ENCODE assay signal across 21 cellular contexts in the genomic region with DNA sequence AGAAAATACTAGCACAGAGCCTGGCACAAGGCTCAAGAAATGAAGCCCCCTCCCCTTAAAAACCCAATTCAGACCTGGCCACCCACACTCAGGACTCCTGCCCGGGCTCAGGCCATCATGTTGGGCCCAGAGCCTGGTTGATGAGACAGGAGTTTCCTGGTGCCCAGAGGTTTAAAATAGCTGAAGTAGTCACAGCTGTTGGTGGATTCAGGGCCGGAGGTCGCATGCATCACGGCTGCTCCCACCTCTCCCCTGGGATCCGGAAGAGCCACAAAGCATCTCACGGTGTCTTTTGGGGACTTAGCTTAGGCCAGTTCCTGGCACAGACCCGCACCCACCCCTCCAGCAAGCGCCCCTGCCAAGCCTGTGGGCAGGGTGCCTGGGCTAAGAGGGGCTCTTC. TPM values are rescaled to one million over a fixed set of nuclear protein-coding genes. Genes with fewer than 3 reads are reported as not detected.
DNase-seq lines count a peak whose midpoint lies in the region; ATAC-seq and TF ChIP-seq lines count a peak whose summit lies in the region.
"Had no signal": no experiment of that assay in that cellular context is flagged by ENCODE, and none has a peak within 500 bp of the region (broad histone marks: within the 10 kb centered on the region; RNA-seq: fewer than 3 reads in every experiment).

No MANE protein-coding gene starts in this region.

- peaks cover 24 to 52% of the 10 kb centered on the region in 2 donors for H3K27me3 Mint-ChIP-seq in stimulated activated naive B cell treated with anti-CD40 and anti-IgM and Interleukin-4, amounts not matched to agents 10 μg/mL and 1 μg/mL and 100 μg/mL, for 72 hours

- peaks cover 29% of the 10 kb centered on the region for H3K27me3 ChIP-seq in cardiac muscle cell
- H3K27me3 ChIP-seq in thyroid gland, result peaks cover 18% of the 10 kb centered on the region
- H3K27me3 ChIP-seq: vagina had no signal

- H3K36me3 Mint-ChIP-seq in stimulated activated naive B cell treated with anti-CD40 and anti-IgM and Interleukin-4, amounts not matched to agents 10 μg/mL and 1 μg/mL and 100 μg/mL, for 72 hours, result no peaks in the 10 kb centered on the region
- H3K36me3 Mint-ChIP-seq: memory B cell; natural killer cell treated with Interleukin-12 subunit alpha and Interleukin-12 subunit beta and Interleukin-15 and Interleukin-18, amount 100 ng/mL, for 72 hours had no signal

- 65 to 67% methylated on average over 5 to 6 of the region's 8 CpGs for WGBS in thyroid gland, 2 donors

- H3K27ac ChIP-seq in cardiac muscle cell, result peak overlapping the region; percentile 1
- H3K27ac ChIP-seq in angular gyrus (ENCODE audit: low read depth, low read length), result peak overlapping the region; percentile 45
- no peak overlapping the region for H3K27ac ChIP-seq in thyroid gland
- H3K27ac ChIP-seq: C4-2B, vagina had no signal

- TF ChIP-seq CTCF in cardiac muscle cell (IDR thresholded peaks at IDR 0.05; ENCODE audit: low read depth, low read length) (no peak), thyroid gland (IDR thresholded peaks at IDR 0.05) (no peak)

- peaks cover 24 to 53% of the 10 kb centered on the region in 2 donors for H3K4me1 Mint-ChIP-seq in stimulated activated naive B cell treated with anti-CD40 and anti-IgM and Interleukin-4, amounts not matched to agents 10 μg/mL and 1 μg/mL and 100 μg/mL, for 72 hours

- peaks cover 23% of the 10 kb centered on the region for H3K4me1 ChIP-seq in cardiac muscle cell (ENCODE audit: low read depth)
- peaks cover 0 to 13% of the 10 kb centered on the region in 2 donors for H3K4me1 ChIP-seq in thyroid gland

- no peaks in the 10 kb centered on the region for H3K9me3 ChIP-seq in cardiac muscle cell (ENCODE audit: low read depth)
- no peaks in the 10 kb centered on the region for H3K9me3 ChIP-seq in thyroid gland
- H3K9me3 ChIP-seq: heart right ventricle, vagina had no signal

- no peaks in the 10 kb centered on the region for H3K9me3 Mint-ChIP-seq in stimulated activated naive B cell treated with anti-CD40 and anti-IgM and Interleukin-4, amounts not matched to agents 10 μg/mL and 1 μg/mL and 100 μg/mL, for 72 hours
- H3K9me3 Mint-ChIP-seq: HFFc6; memory B cell; natural killer cell treated with Interleukin-12 subunit alpha and Interleukin-12 subunit beta and Interleukin-15 and Interleukin-18, amount 100 ng/mL, for 72 hours had no signal

- no peak for TF ChIP-seq POLR2A in thyroid gland (IDR thresholded peaks at IDR 0.05)

- no peak overlapping the region for H3K4me3 ChIP-seq in cardiac muscle cell
- no peak overlapping the region for H3K4me3 ChIP-seq in thyroid gland (replicated peaks in 1 of 3)
- H3K4me3 ChIP-seq: heart right ventricle, vagina had no signal

- H3K4me3 Mint-ChIP-seq in stimulated activated naive B cell treated with anti-CD40 and anti-IgM and Interleukin-4, amounts not matched to agents 10 μg/mL and 1 μg/mL and 100 μg/mL, for 72 hours, result no peak overlapping the region
- H3K4me3 Mint-ChIP-seq: HFFc6; memory B cell; natural killer cell treated with Interleukin-12 subunit alpha and Interleukin-12 subunit beta and Interleukin-15 and Interleukin-18, amount 100 ng/mL, for 72 hours had no signal

- DNase-seq in cardiac muscle cell (ENCODE audit: low read depth in 1 of 2, low spot score in 1 of 2) (peak in 1 of 2 donors; percentile 11), Right ventricle myocardium superior (no peak), lung microvascular endothelial cell (ENCODE audit: low read depth in 2 of 2) (peak; percentile 30 to 49), NK-92 (lab: John Stamatoyannopoulos, UW; ENCODE audit: unreplicated experiment) (no peak), GF-D8 (lab: John Stamatoyannopoulos, UW) (no peak), thyroid gland (no peak)
- no peak for DNase-seq in stimulated activated naive B cell treated with anti-CD40 and anti-IgM and Interleukin-4, amounts not matched to agents 10 μg/mL and 1 μg/mL and 100 μg/mL, for 72 hours
- DNase-seq: activated CD4-positive, alpha-beta T cell treated with anti-CD3 and anti-CD28 coated beads for 4 hours; activated CD8-positive, alpha-beta memory T cell treated with anti-CD3 and anti-CD28 coated beads, Interleukin-2, amount 50 U/mL, for 4 hours; activated effector memory CD4-positive, alpha-beta T cell treated with anti-CD3 and anti-CD28 coated beads, Interleukin-2, amount 50 U/mL, for 16 hours; effector memory CD4-positive, alpha-beta T cell; heart right ventricle; HFFc6; NCI-H1048; NCI-H446 treated with DMSO at 0.1 percent for 48 hours had no signal

- ATAC-seq in Right ventricle myocardium superior (ENCODE audit: poor library complexity), result no peak
- no peak for ATAC-seq in stimulated activated naive B cell treated with anti-CD40 and anti-IgM and Interleukin-4, amounts not matched to agents 10 μg/mL and 1 μg/mL and 100 μg/mL, for 72 hours (replicated peaks)
- ATAC-seq: natural killer cell treated with Interleukin-12 subunit alpha and Interleukin-12 subunit beta and Interleukin-15 and Interleukin-18, amount 100 ng/mL, for 72 hours had no signal

- intact Hi-C loops in Right ventricle myocardium superior (cut with DNase I), result no loop called here
- intact Hi-C loops in thyroid gland (cut with DNase I), result no loop called here

- H3K36me3 ChIP-seq in cardiac muscle cell, result no peaks in the 10 kb centered on the region
- no peaks in the 10 kb centered on the region for H3K36me3 ChIP-seq in thyroid gland
- H3K36me3 ChIP-seq: heart right ventricle, vagina had no signal

- H3K27ac Mint-ChIP-seq in stimulated activated naive B cell treated with anti-CD40 and anti-IgM and Interleukin-4, amounts not matched to agents 10 μg/mL and 1 μg/mL and 100 μg/mL, for 72 hours, result peak overlapping the region; percentile 42
- H3K27ac Mint-ChIP-seq: HFFc6; memory B cell; natural killer cell treated with Interleukin-12 subunit alpha and Interleukin-12 subunit beta and Interleukin-15 and Interleukin-18, amount 100 ng/mL, for 72 hours had no signal

RNA-seq across cellular contexts. Expression of a gene that starts 2.6 kb away (rescaled TPM):
- 0.54 and 0.67 TPM in 2 replicates for total RNA-seq in cardiac muscle cell
- polyA plus RNA-seq in cardiac muscle cell, result 0.11 and 0.46 TPM in 2 replicates
- 0.46 TPM for total RNA-seq in Right ventricle myocardium superior
- under 0.01 and 0.22 TPM in 2 replicates for total RNA-seq in lung microvascular endothelial cell
- total RNA-seq in thyroid gland, result under 1 TPM; 0.13 to 0.49 (median 0.38) TPM
- total RNA-seq: A172; natural killer cell treated with Interleukin-12 subunit alpha and Interleukin-12 subunit beta and Interleukin-15 and Interleukin-18, amount 100 ng/mL, for 72 hours had no signal

Comparison
In these comparisons a context has a peak if more than half of its experiments do, and no peak if none do; other contexts are left out.
1. DNase-seq: peak in lung microvascular endothelial cell (2 of 2); none in Right ventricle myocardium superior (single experiment), stimulated activated naive B cell treated with anti-CD40 and anti-IgM and Interleukin-4, amounts not matched to agents 10 μg/mL and 1 μg/mL and 100 μg/mL, for 72 hours (single experiment), NK-92 (single experiment), GF-D8 (single experiment) and thyroid gland (0 of 2).
2. H3K27ac ChIP-seq: peak in cardiac muscle cell (single experiment) and angular gyrus (single experiment); none in thyroid gland (0 of 3).